ENCODE assay signal across 2 cellular contexts in the genomic region with DNA sequence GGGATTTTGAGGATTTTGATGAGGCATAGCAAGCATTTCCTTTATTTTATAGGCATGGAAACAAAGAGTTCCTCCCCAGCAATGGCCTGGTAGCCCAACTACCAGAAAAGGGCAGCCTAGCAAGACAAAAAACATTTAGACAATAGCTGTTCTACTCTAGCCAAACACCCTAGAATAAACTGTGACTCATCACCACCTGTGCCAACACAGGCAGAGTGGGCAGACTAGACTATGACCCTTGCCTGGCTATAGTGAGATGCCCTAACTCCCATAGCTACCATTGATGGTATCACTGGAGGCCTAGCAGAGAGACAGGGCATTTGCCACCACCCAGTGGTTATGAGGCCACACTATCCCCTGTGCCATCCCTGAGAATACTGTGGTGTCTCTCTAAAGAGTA.
TF ChIP-seq lines count a peak whose summit lies in the region.

No MANE protein-coding gene starts in this region.

TF ChIP-seq in HepG2, 621 proteins besides CTCF, POLR2A, EP300 and RAD21:
- TF ChIP-seq NKX3-1 (CRISPR knock-in tag; IDR thresholded peaks at IDR 0.05) (no peak), NONO (IDR thresholded peaks at IDR 0.05) (no peak), NONO (CRISPR knock-in tag; conservative IDR thresholded peaks at IDR 0.05) (no peak)

TF ChIP-seq in HEK293T, 16 proteins besides CTCF, POLR2A, EP300 and RAD21:
- TF ChIP-seq TARDBP (IDR thresholded peaks at IDR 0.05) (no peak), FOXA1 (IDR thresholded peaks at IDR 0.05) (no peak), LEF1 (IDR thresholded peaks at IDR 0.05; ENCODE audit: borderline replicate concordance) (no peak), ELF4 (IDR thresholded peaks at IDR 0.05) (no peak), ARNT (IDR thresholded peaks at IDR 0.05) (no peak), NFRKB (IDR thresholded peaks at IDR 0.05) (no peak), CTBP1 (IDR thresholded peaks at IDR 0.05; ENCODE audit: borderline replicate concordance) (no peak), PKNOX1 (IDR thresholded peaks at IDR 0.05) (no peak), SUZ12 (IDR thresholded peaks at IDR 0.05) (no peak), FOXK2 (IDR thresholded peaks at IDR 0.05) (no peak), ZNF384 (IDR thresholded peaks at IDR 0.05) (no peak), FOXM1 (IDR thresholded peaks at IDR 0.05; ENCODE audit: borderline replicate concordance) (no peak), BHLHE40 (IDR thresholded peaks at IDR 0.05; ENCODE audit: borderline replicate concordance) (no peak), SP1 (IDR thresholded peaks at IDR 0.05) (no peak), L3MBTL2 (conservative IDR thresholded peaks at IDR 0.05) (no peak), HDGF (IDR thresholded peaks at IDR 0.05; ENCODE audit: borderline replicate concordance) (no peak)
TF ChIP-seq in HEK293T: peak in this region for 0.
